Comparison of ENCODE assay signal across 1 cellular context in the genomic region with DNA sequence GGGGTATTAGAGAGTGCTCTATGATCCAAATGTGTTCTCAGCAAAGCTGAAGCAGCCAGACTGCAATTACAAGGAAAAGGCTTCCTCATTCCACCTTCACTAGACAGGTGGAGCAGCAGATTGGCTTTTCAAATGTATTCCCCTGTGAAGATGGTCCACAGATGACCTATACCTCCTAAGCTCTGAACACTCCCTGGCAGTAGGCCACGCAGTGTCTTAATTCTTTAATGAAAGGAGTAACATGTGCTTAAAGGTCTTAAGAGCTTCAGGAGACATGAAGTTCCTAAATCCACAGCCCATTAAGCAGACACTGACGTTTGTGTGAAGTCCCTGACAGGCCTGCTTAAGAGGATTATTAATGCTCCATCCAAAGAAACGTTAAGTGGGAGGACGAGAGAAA.
TF ChIP-seq lines count a peak whose summit lies in the region.

No MANE protein-coding gene starts in this region.

TF ChIP-seq in HCT116, 20 proteins besides CTCF, POLR2A, EP300 and RAD21:
- TF ChIP-seq SIN3A (IDR thresholded peaks at IDR 0.05; ENCODE audit: low read depth) (no peak), ZNF274 (IDR thresholded peaks at IDR 0.05; ENCODE audit: low read depth, low read length) (no peak)
